Comparison of ENCODE assay signal across 21 cellular contexts in genomic region chr1:183498342-183498991, GRCh38. TPM values are rescaled to one million over a fixed set of nuclear protein-coding genes. Genes with fewer than 3 reads are reported as not detected.
DNase-seq lines count a peak whose midpoint lies in the region; ATAC-seq and TF ChIP-seq lines count a peak whose summit lies in the region.
"Had no signal": no experiment of that assay in that cellular context is flagged by ENCODE, and none has a peak within 500 bp of the region (broad histone marks: within the 10 kb centered on the region; RNA-seq: fewer than 3 reads in every experiment).

No MANE protein-coding gene starts in this region.

- no peak overlapping the region for H3K14ac ChIP-seq in H9 (ENCODE audit: insufficient read depth, low read length)

- no peaks in the 10 kb centered on the region for H4K20me1 ChIP-seq in H9 (ENCODE audit: control insufficient read depth, insufficient read depth, insufficient read length)
- peaks cover 81% of the 10 kb centered on the region for H4K20me1 ChIP-seq in SK-N-SH (ENCODE audit: insufficient read depth)

- H3T11ph ChIP-seq in H9 (ENCODE audit: low read length), result no peak overlapping the region

- intact Hi-C loops in transverse colon (cut with DNase I; ENCODE audit: low total_unique reads), result no loop called here

- H2BK15ac ChIP-seq in H9 (ENCODE audit: low read depth, low read length), result no peak overlapping the region

- TF ChIP-seq CTCF in H9 (conservative IDR thresholded peaks at IDR 0.05), result no peak
- TF ChIP-seq CTCF in nephron progenitor cell (IDR thresholded peaks at IDR 0.05), result no peak
- TF ChIP-seq CTCF in transverse colon (IDR thresholded peaks at IDR 0.05), result no peak
- TF ChIP-seq CTCF in GM10266 (IDR thresholded peaks at IDR 0.05; ENCODE audit: control insufficient read depth, insufficient read depth, low read depth, missing control alignments), result no peak
- no peak for TF ChIP-seq CTCF in SK-N-SH (IDR thresholded peaks at IDR 0.05)

- peak; percentile 79 for ATAC-seq in activated CD8-positive, alpha-beta memory T cell treated with anti-CD3 and anti-CD28 coated beads, Interleukin-2, amount 10 ng/mL, durations not matched to agents 7 days and 5 days
- peak; percentile 40 to 90 for ATAC-seq in activated naive CD4-positive, alpha-beta T cell treated with anti-CD3 and anti-CD28 coated beads, Interleukin-2, amount 50 U/mL, for 72 hours
- ATAC-seq: left ventricle myocardium superior; mucosa of descending colon; stimulated activated naive B cell treated with anti-CD40 and anti-IgM and Interleukin-4, amounts not matched to agents 10 μg/mL and 1 μg/mL and 100 μg/mL, for 72 hours had no signal

- TF ChIP-seq EP300 in transverse colon (IDR thresholded peaks at IDR 0.05; ENCODE audit: low read depth) (no peak), SK-N-SH (IDR thresholded peaks at IDR 0.05; ENCODE audit: borderline replicate concordance in 1 of 2, low read depth in 1 of 2, low read length in 1 of 2) (no peak)

- H3K27me3 Mint-ChIP-seq in activated CD8-positive, alpha-beta memory T cell treated with anti-CD3 and anti-CD28 coated beads, Interleukin-2, amount 10 ng/mL, durations not matched to agents 7 days and 5 days, result no peaks in the 10 kb centered on the region
- H3K27me3 Mint-ChIP-seq in H9 (ENCODE audit: low read depth), result no peaks in the 10 kb centered on the region
- no peaks in the 10 kb centered on the region for H3K27me3 Mint-ChIP-seq in nephron progenitor cell (ENCODE audit: low read depth, poor library complexity)
- H3K27me3 Mint-ChIP-seq: IgD-negative memory B cell; stimulated activated naive B cell treated with anti-CD40 and anti-IgM and Interleukin-4, amounts not matched to agents 10 μg/mL and 1 μg/mL and 100 μg/mL, for 72 hours had no signal

- H3K36me3 Mint-ChIP-seq in activated CD8-positive, alpha-beta memory T cell treated with anti-CD3 and anti-CD28 coated beads, Interleukin-2, amount 10 ng/mL, durations not matched to agents 7 days and 5 days, result peaks cover 14% of the 10 kb centered on the region
- peaks cover 0 to 4% (median 2%) of the 10 kb centered on the region in 3 experiments; a peak in 3 of 7 replicates for H3K36me3 Mint-ChIP-seq in H9 (ENCODE audit: insufficient read depth in 1 of 3, low read depth in 3 of 3)
- H3K36me3 Mint-ChIP-seq in activated naive CD4-positive, alpha-beta T cell treated with anti-CD3 and anti-CD28 coated beads, Interleukin-2, amount 50 U/mL, for 72 hours, result peaks cover 0 to 7% of the 10 kb centered on the region in 2 donors
- peaks cover 37% of the 10 kb centered on the region for H3K36me3 Mint-ChIP-seq in nephron progenitor cell (ENCODE audit: low read depth)

- H3K4me1 ChIP-seq in H9 (ENCODE audit: insufficient read depth, low read length) (peaks cover 4% of the 10 kb centered on the region; the same call in 1 of the 2 replicates), transverse colon (peaks cover 0 to 24% (median 12%) of the 10 kb centered on the region in 4 donors), SK-N-SH (ENCODE audit: control insufficient read depth in 1 of 2, insufficient read depth in 2 of 2, low read depth in 1 of 2, low read length in 1 of 2) (peaks cover 2 to 6% of the 10 kb centered on the region in 2 experiments; a peak in 2 of 4 replicates)

- H3K79me2 ChIP-seq in H9 (ENCODE audit: insufficient read depth, low read length) (peaks cover 15% of the 10 kb centered on the region; the same call in 1 of the 2 replicates), SK-N-SH (ENCODE audit: insufficient read depth) (peaks cover 99% of the 10 kb centered on the region)

- in situ Hi-C loops in transverse colon (cut with MboI; ENCODE audit: low pct_ligation_motif_present in 1 of 4, low pct_unique_long_range_greater_than_20kb in 1 of 4, low sequenced_read_pairs in 3 of 4), result no loop called here

- H3K4me3 ChIP-seq in transverse colon, result no peak overlapping the region
- no peak overlapping the region for H3K4me3 ChIP-seq in SK-N-SH (ENCODE audit: low read depth in 2 of 2, low read length in 1 of 2)
- H3K4me3 ChIP-seq: HAP-1, mucosa of descending colon had no signal

- H2BK120ac ChIP-seq in H9 (ENCODE audit: low read depth, low read length, poor library complexity, severe bottlenecking), result no peak overlapping the region

- H2AFZ ChIP-seq in H9 (ENCODE audit: low read length) (no peak overlapping the region), SK-N-SH (ENCODE audit: low read depth) (no peak overlapping the region)

- H3K9me3 ChIP-seq in H9 (ENCODE audit: control insufficient read depth, low read depth, low read length) (no peaks in the 10 kb centered on the region), transverse colon (no peaks in the 10 kb centered on the region), SK-N-SH (no peaks in the 10 kb centered on the region)
- H3K9me3 ChIP-seq: HAP-1, mucosa of descending colon had no signal

- no peaks in the 10 kb centered on the region for H3K23me2 ChIP-seq in H9 (ENCODE audit: insufficient read length, low read depth, low read length, poor library complexity, severe bottlenecking)

- H3K79me1 ChIP-seq in H9 (ENCODE audit: insufficient read depth, low read depth, low read length, poor library complexity, severe bottlenecking), result peaks cover 7% of the 10 kb centered on the region

- peak overlapping the region; percentile 81 for H3K27ac Mint-ChIP-seq in activated CD8-positive, alpha-beta memory T cell treated with anti-CD3 and anti-CD28 coated beads, Interleukin-2, amount 10 ng/mL, durations not matched to agents 7 days and 5 days
- H3K27ac Mint-ChIP-seq in H9 (peak overlapping the region; percentile 8 to 20 (median 9); a peak in 5 of 7 replicates), nephron progenitor cell (peak overlapping the region; percentile 14)
- H3K27ac Mint-ChIP-seq in activated naive CD4-positive, alpha-beta T cell treated with anti-CD3 and anti-CD28 coated beads, Interleukin-2, amount 50 U/mL, for 72 hours, result peak overlapping the region; percentile 19 to 27
- H3K27ac Mint-ChIP-seq: IgD-negative memory B cell; stimulated activated naive B cell treated with anti-CD40 and anti-IgM and Interleukin-4, amounts not matched to agents 10 μg/mL and 1 μg/mL and 100 μg/mL, for 72 hours had no signal

- CTCF ChIA-PET in activated CD8-positive, alpha-beta memory T cell treated with anti-CD3 and anti-CD28 coated beads, Interleukin-2, amount 10 ng/mL, durations not matched to agents 7 days and 5 days (lab: Charles Lee), result interaction anchor here (0.8 kb wide), 1 partner anchor 24 kb away, joined by 3 read pairs; no protein-coding TSS in a partner anchor
- CTCF ChIA-PET in SK-N-SH (lab: Yijun Ruan, JAX), result no interaction called here

- no peak overlapping the region for H3K56ac ChIP-seq in H9 (ENCODE audit: insufficient read length, low read depth, low read length)

- H3K9ac ChIP-seq in H9 (ENCODE audit: extremely low read depth, insufficient read length, low read length) (no peak overlapping the region), SK-N-SH (no peak overlapping the region)

- H4K91ac ChIP-seq in H9 (ENCODE audit: insufficient read length, low read depth, low read length), result no peak overlapping the region

- WGBS in H9 (ENCODE audit: extremely low coverage, insufficient read length, low lambda C conversion rate), result no CpG with 5 or more reads among the region's 6 CpGs
- 67 to 80% methylated on average over 5 to 6 of the region's 6 CpGs for whole genome bisulfite sequencing in transverse colon (ENCODE audit: low coverage in 1 of 2), 2 donors
- WGBS in SK-N-SH (ENCODE audit: low lambda C conversion rate), result 94% methylated on average over 6 of the region's 6 CpGs

- H3K4me1 Mint-ChIP-seq in activated CD8-positive, alpha-beta memory T cell treated with anti-CD3 and anti-CD28 coated beads, Interleukin-2, amount 10 ng/mL, durations not matched to agents 7 days and 5 days, result peaks cover 42% of the 10 kb centered on the region
- H3K4me1 Mint-ChIP-seq in H9 (peaks cover 21 to 26% of the 10 kb centered on the region in 2 experiments), nephron progenitor cell (no peaks in the 10 kb centered on the region)

- H3K36me3 ChIP-seq in transverse colon (no peaks in the 10 kb centered on the region), SK-N-SH (replicated peaks in 1 of 2; ENCODE audit: control insufficient read depth in 1 of 2, insufficient read depth in 2 of 2, low read length in 1 of 2) (peaks cover 0 to 9% of the 10 kb centered on the region in 2 experiments)
- H3K36me3 ChIP-seq: HAP-1 had no signal

- no peaks in the 10 kb centered on the region for H3K9me3 Mint-ChIP-seq in activated CD8-positive, alpha-beta memory T cell treated with anti-CD3 and anti-CD28 coated beads, Interleukin-2, amount 10 ng/mL, durations not matched to agents 7 days and 5 days (ENCODE audit: low read depth)
- no peaks in the 10 kb centered on the region; a peak in 1 of 5 replicates for H3K9me3 Mint-ChIP-seq in H9
- no peaks in the 10 kb centered on the region for H3K9me3 Mint-ChIP-seq in activated naive CD4-positive, alpha-beta T cell treated with anti-CD3 and anti-CD28 coated beads, Interleukin-2, amount 50 U/mL, for 72 hours
- peaks cover 18% of the 10 kb centered on the region for H3K9me3 Mint-ChIP-seq in nephron progenitor cell
- H3K9me3 Mint-ChIP-seq: IgD-negative memory B cell; stimulated activated naive B cell treated with anti-CD40 and anti-IgM and Interleukin-4, amounts not matched to agents 10 μg/mL and 1 μg/mL and 100 μg/mL, for 72 hours had no signal

- H2BK20ac ChIP-seq in H9 (ENCODE audit: low read depth, low read length, poor library complexity, severe bottlenecking), result no peak overlapping the region

- H3K23ac ChIP-seq in H9 (ENCODE audit: insufficient read length, low read depth, low read length), result no peak overlapping the region

- H3K27ac ChIP-seq in H9 (ENCODE audit: insufficient read length, low read depth, low read length) (no peak overlapping the region), transverse colon (no peak overlapping the region), SK-N-SH (ENCODE audit: low read depth in 2 of 2, low read length in 1 of 2) (no peak overlapping the region)
- H3K27ac ChIP-seq: C4-2B, HL-60 had no signal

- H3K18ac ChIP-seq in H9 (ENCODE audit: insufficient read length, low read depth, low read length), result no peak overlapping the region

- no peak overlapping the region for H2BK5ac ChIP-seq in H9 (ENCODE audit: insufficient read length, low read length)

- H3F3A ChIP-seq in SK-N-SH (replicated peaks; ENCODE audit: insufficient read depth), result peaks cover 2% of the 10 kb centered on the region

- peak overlapping the region; percentile 19 for H3K4me3 Mint-ChIP-seq in activated CD8-positive, alpha-beta memory T cell treated with anti-CD3 and anti-CD28 coated beads, Interleukin-2, amount 10 ng/mL, durations not matched to agents 7 days and 5 days
- no peak overlapping the region for H3K4me3 Mint-ChIP-seq in H9
- H3K4me3 Mint-ChIP-seq in nephron progenitor cell, result no peak overlapping the region
- H3K4me3 Mint-ChIP-seq: IgD-negative memory B cell; stimulated activated naive B cell treated with anti-CD40 and anti-IgM and Interleukin-4, amounts not matched to agents 10 μg/mL and 1 μg/mL and 100 μg/mL, for 72 hours had no signal

- H3K9me2 ChIP-seq in SK-N-SH, result no peaks in the 10 kb centered on the region

- no peaks in the 10 kb centered on the region for H3K27me3 ChIP-seq in H9 (ENCODE audit: insufficient read depth, low read length)
- no peaks in the 10 kb centered on the region for H3K27me3 ChIP-seq in transverse colon
- no peaks in the 10 kb centered on the region for H3K27me3 ChIP-seq in SK-N-SH (ENCODE audit: insufficient read depth)

- H4K5ac ChIP-seq in H9 (ENCODE audit: insufficient read length, low read depth, low read length), result no peak overlapping the region

- POLR2A ChIA-PET in SK-N-SH (lab: Yijun Ruan, JAX), result no interaction called here

- H2AK5ac ChIP-seq in H9 (ENCODE audit: insufficient read length, low read length), result no peak overlapping the region

- H3K4me2 ChIP-seq in H9 (ENCODE audit: insufficient read depth, insufficient read length, low read length) (no peak overlapping the region), SK-N-SH (no peak overlapping the region)

- DNase-seq in activated CD8-positive, alpha-beta memory T cell treated with anti-CD3 and anti-CD28 coated beads, Interleukin-2, amount 10 ng/mL, durations not matched to agents 7 days and 5 days, result no peak
- no peak for DNase-seq in activated CD8-positive, alpha-beta memory T cell treated with anti-CD3 and anti-CD28 coated beads, Interleukin-2, amount 50 U/mL, for 4 hours
- no peak for DNase-seq in H9
- DNase-seq in activated naive CD4-positive, alpha-beta T cell treated with anti-CD3 and anti-CD28 coated beads, Interleukin-2, amount 50 U/mL, for 72 hours (ENCODE audit: low spot score in 2 of 2), result no peak
- DNase-seq in nephron progenitor cell, result no peak
- DNase-seq in transverse colon, result no peak
- no peak for DNase-seq in GM10266 (ENCODE audit: extremely low spot score)
- DNase-seq in SK-N-SH, result no peak
- DNase-seq: anterior cingulate cortex; DMS79; effector CD4-positive, alpha-beta T cell; left ventricle myocardium superior; mucosa of descending colon; NCI-H187 treated with DMSO at 0.1 percent for 48 hours; nucleus accumbens; SHP77 treated with DMSO at 0.1 percent for 48 hours; stimulated activated naive B cell treated with anti-CD40 and anti-IgM and Interleukin-4, amounts not matched to agents 10 μg/mL and 1 μg/mL and 100 μg/mL, for 72 hours had no signal

- H2BK12ac ChIP-seq in H9 (ENCODE audit: insufficient read length, low read depth, low read length), result no peak overlapping the region

- no peak overlapping the region for H3K4ac ChIP-seq in H9 (ENCODE audit: low read depth, low read length)

- H4K8ac ChIP-seq in H9 (replicated peaks; ENCODE audit: insufficient read length, low read depth, low read length), result no peak overlapping the region

- no peak for TF ChIP-seq POLR2A in transverse colon (IDR thresholded peaks at IDR 0.05)

- no peak for TF ChIP-seq RAD21 in SK-N-SH (IDR thresholded peaks at IDR 0.05; ENCODE audit: low read length)

RNA-seq across cellular contexts. Expression of gene SMG7, which starts 26.2 kb away (rescaled TPM):
- total RNA-seq in activated CD8-positive, alpha-beta memory T cell treated with anti-CD3 and anti-CD28 coated beads, Interleukin-2, amount 10 ng/mL, durations not matched to agents 7 days and 5 days, result 10 to 100 TPM; 80.2 to 87.8 TPM
- total RNA-seq in H9 (2021), result 77.0 and 80.6 TPM in 2 replicates
- 10 to 100 TPM; 60.9 to 63.4 TPM for total RNA-seq in activated naive CD4-positive, alpha-beta T cell treated with anti-CD3 and anti-CD28 coated beads, Interleukin-2, amount 50 U/mL, for 72 hours
- 100 to 1,000 TPM in 1 of 4 donors, 10 to 100 TPM in 3; 54.9 to 107 (median 74.1) TPM for total RNA-seq in transverse colon
- 19.8 and 26.0 TPM in 2 replicates for polyA plus RNA-seq in SK-N-SH (2012; rRNA removed)
- polyA plus RNA-seq in SK-N-SH (2012; cell fraction: cytosol; rRNA removed), result 18.2 and 21.8 TPM in 2 replicates
- 18.5 and 30.6 TPM in 2 replicates for polyA plus RNA-seq in SK-N-SH (2012; cell fraction: nucleus; rRNA removed)

Comparison
In these comparisons a context has a peak if more than half of its experiments do, and no peak if none do; other contexts are left out.
1. H3K27ac Mint-ChIP-seq: peak in every context shown above with its lines; median percentile 81 in activated CD8-positive, alpha-beta memory T cell treated with anti-CD3 and anti-CD28 coated beads, Interleukin-2, amount 10 ng/mL, durations not matched to agents 7 days and 5 days; 23 in activated naive CD4-positive, alpha-beta T cell treated with anti-CD3 and anti-CD28 coated beads, Interleukin-2, amount 50 U/mL, for 72 hours; 14 in nephron progenitor cell; 9 in H9.